Comparison of ENCODE assay signal across 2 cellular contexts in genomic region chr1:176799327-176799726, GRCh38.
TF ChIP-seq lines count a peak whose summit lies in the region.

No MANE protein-coding gene starts in this region.

TF ChIP-seq in HCT116, 20 proteins besides CTCF, POLR2A, EP300 and RAD21 (continued from another document):
- TF ChIP-seq ZBTB33 (IDR thresholded peaks at IDR 0.05; ENCODE audit: extremely low read depth, insufficient replicate concordance, low read length) (no peak), YY1 (IDR thresholded peaks at IDR 0.05; ENCODE audit: extremely low read depth, insufficient replicate concordance, low read depth, low read length) (no peak), JUND (IDR thresholded peaks at IDR 0.05) (no peak), MAX (IDR thresholded peaks at IDR 0.05) (no peak)
TF ChIP-seq in HCT116: peak in this region for 0.

TF ChIP-seq in WTC11, 78 proteins besides CTCF, POLR2A, EP300 and RAD21 (continued from another document):
- no peak for TF ChIP-seq ARID4B (CRISPR knock-in tag; IDR thresholded peaks at IDR 0.05; ENCODE audit: borderline replicate concordance)
- no peak for TF ChIP-seq AR (CRISPR knock-in tag; IDR thresholded peaks at IDR 0.05)
- TF ChIP-seq ZBTB43 (CRISPR knock-in tag; IDR thresholded peaks at IDR 0.05): no peak
- TF ChIP-seq ZNF671 (CRISPR knock-in tag; IDR thresholded peaks at IDR 0.05): no peak
- no peak for TF ChIP-seq NR1H2 (CRISPR knock-in tag; IDR thresholded peaks at IDR 0.05)
- TF ChIP-seq ZNF396 (CRISPR knock-in tag; IDR thresholded peaks at IDR 0.05; ENCODE audit: borderline replicate concordance): no peak
- no peak for TF ChIP-seq GABPB1 (CRISPR knock-in tag; IDR thresholded peaks at IDR 0.05)
- no peak for TF ChIP-seq NFYB (CRISPR knock-in tag; conservative IDR thresholded peaks at IDR 0.05; ENCODE audit: low read depth)
- no peak for TF ChIP-seq FOXP1 (CRISPR knock-in tag; IDR thresholded peaks at IDR 0.05; ENCODE audit: borderline replicate concordance)
- no peak for TF ChIP-seq ZSCAN18 (CRISPR knock-in tag; IDR thresholded peaks at IDR 0.05)
- TF ChIP-seq CDX4 (CRISPR knock-in tag; IDR thresholded peaks at IDR 0.05; ENCODE audit: borderline replicate concordance): no peak
- TF ChIP-seq ZNF138 (CRISPR knock-in tag; conservative IDR thresholded peaks at IDR 0.05): no peak
